ENCODE assay signal across 13 cellular contexts in the genomic region with DNA sequence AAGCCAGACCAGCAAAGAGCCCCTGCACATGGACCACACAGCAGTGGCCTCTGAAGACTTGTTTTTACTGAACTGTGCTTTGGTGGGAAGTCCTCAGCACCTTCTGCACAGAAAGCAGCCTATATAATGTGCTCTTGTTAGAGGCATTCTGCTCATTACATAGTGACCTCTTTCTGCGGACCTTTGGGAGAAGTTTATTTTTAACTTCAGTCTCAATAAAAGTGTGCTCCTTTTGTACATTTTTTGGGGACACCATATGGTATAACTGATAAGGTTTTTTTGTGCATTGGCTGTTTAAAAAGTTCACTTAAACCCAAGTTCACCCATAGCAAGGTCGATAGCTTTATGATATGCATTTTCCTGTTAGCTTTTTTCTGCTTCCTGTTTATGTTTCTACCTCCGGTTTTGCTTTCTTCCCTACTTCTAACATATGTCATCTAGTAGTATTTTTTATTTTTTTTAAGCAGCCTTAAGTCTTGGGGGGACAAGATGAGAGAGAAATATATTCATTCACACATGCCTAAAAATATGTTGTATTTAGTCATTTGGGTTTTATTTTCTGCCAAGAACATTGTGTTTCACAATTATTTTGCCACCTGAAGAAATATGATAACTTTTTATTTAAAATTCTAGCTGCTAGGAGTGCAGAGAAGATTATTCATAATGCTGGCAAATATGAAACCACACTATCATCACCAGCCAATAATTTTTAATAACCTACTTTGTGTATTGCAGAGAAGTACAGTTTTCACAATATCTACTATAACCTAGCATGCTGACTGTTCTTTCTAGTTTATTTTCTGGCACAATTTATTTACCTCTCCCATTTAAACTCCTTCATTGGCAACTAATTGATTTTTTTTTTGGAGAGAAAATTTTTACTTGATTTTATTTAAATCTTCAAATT. TPM values are rescaled to one million over a fixed set of nuclear protein-coding genes. Genes with fewer than 3 reads are reported as not detected.
A peak's percentile ranks its signal among the peaks of the same experiment; 100 is the strongest.
DNase-seq lines count a peak whose midpoint lies in the region; ATAC-seq, FAIRE-seq and TF ChIP-seq lines count a peak whose summit lies in the region.
"Had no signal": no experiment of that assay in that cellular context is flagged by ENCODE, and none has a peak within 500 bp of the region (broad histone marks: within the 10 kb centered on the region; RNA-seq: fewer than 3 reads in every experiment).

No MANE protein-coding gene starts in this region.

- no peaks in the 10 kb centered on the region for H3K79me2 ChIP-seq in K562 (ENCODE audit: control insufficient read depth, insufficient read depth, low read length)

- DNase-seq in NCI-H510A treated with DMSO at 0.1 percent for 48 hours (lab: John Stamatoyannopoulos, UW) (peak; percentile 8), NCI-H510A (lab: John Stamatoyannopoulos, UW) (no peak), HT-29 (ENCODE audit: low spot score) (peak; percentile 33), K562 (ENCODE audit: extremely low read depth in 1 of 4, low spot score in 3 of 4) (peak; percentile 20 to 68 (median 34)), omental fat pad (ENCODE audit: low spot score) (no peak), COLO829 (ENCODE audit: low spot score) (no peak)
- DNase-seq in activated effector memory CD4-positive, alpha-beta T cell treated with anti-CD3 and anti-CD28 coated beads, Interleukin-2, amount 50 U/mL, for 16 hours = no peak
- DNase-seq: Karpas-422, left cardiac atrium, posterior cingulate gyrus had no signal

- H3K36me3 ChIP-seq in K562 (ENCODE audit: control insufficient read depth, insufficient read depth, low read length) = no peaks in the 10 kb centered on the region
- H3K36me3 ChIP-seq: breast epithelium, thoracic aorta had no signal

- in situ Hi-C loops in K562 (cut with MboI) = no loop called here

- no peaks in the 10 kb centered on the region for H4K20me1 ChIP-seq in K562 (replicated peaks; ENCODE audit: control insufficient read depth, insufficient read depth, low read length)

- TF ChIP-seq RAD21 in K562 (CRISPR knock-in tag; conservative IDR thresholded peaks at IDR 0.05 in 1 of 2, IDR thresholded peaks at IDR 0.05 in 1 of 2) = no peak

- peak overlapping the region; percentile 92 for H2AFZ ChIP-seq in K562 (ENCODE audit: low read depth, low read length)

- peak overlapping the region in 1 of 2 experiments; percentile 69; a peak in 2 of 4 replicates for H3K9ac ChIP-seq in K562 (ENCODE audit: insufficient read depth in 1 of 2, low read depth in 2 of 2, low read length in 2 of 2)

- TF ChIP-seq CTCF in K562 (IDR thresholded peaks at IDR 0.05 in 2 of 3, conservative IDR thresholded peaks at IDR 0.05 in 1 of 3; ENCODE audit: insufficient read depth in 2 of 3, low read depth in 1 of 3, low read length in 3 of 3) (no peak), omental fat pad (IDR thresholded peaks at IDR 0.05) (no peak)

- peaks cover 0 to 14% of the 10 kb centered on the region in 2 experiments; a peak in 2 of 5 replicates for H3K4me1 ChIP-seq in K562 (replicated peaks in 1 of 2; ENCODE audit: control insufficient read depth in 2 of 2, insufficient read depth in 2 of 2, low read length in 2 of 2)
- H3K4me1 ChIP-seq: breast epithelium had no signal

- peak; percentile 65; the same call in 1 of the 2 replicates for TF ChIP-seq EP300 in K562 (IDR thresholded peaks at IDR 0.05; ENCODE audit: low read length)

- peak; percentile 94 for ATAC-seq in K562
- ATAC-seq in omental fat pad (ENCODE audit: low FRiP score) = peak; percentile 77
- ATAC-seq in HG02973 (IDR thresholded peaks at IDR 0.05; ENCODE audit: unreplicated experiment) = no peak

- no TSS peak for BruUV-seq in K562 (replicated peaks; lab: Mats Ljungman, UMichigan)

- H3K4me2 ChIP-seq in K562 (ENCODE audit: insufficient read depth, low read length) = peak overlapping the region; percentile 50

- 1% methylated on average over 3 of the region's 3 CpGs for WGBS in K562 (ENCODE audit: insufficient coverage, low coverage, missing lambda C conversion rate)

- FAIRE-seq in K562 (lab: Jason Lieb, UNC) = no peak

- no peaks in the 10 kb centered on the region for H3K9me1 ChIP-seq in K562 (ENCODE audit: control insufficient read depth, insufficient read depth, low read length)

- POLR2A ChIA-PET in K562 (lab: Yijun Ruan, JAX) = interaction anchor here (0.9 to 1.4 kb wide), 3 partner anchors 17 to 26 kb away, joined by 3 to 4 read pairs (median 4); no protein-coding TSS in a partner anchor

- CTCF ChIA-PET in K562 (lab: Yijun Ruan, JAX; ENCODE audit: low intra/inter-chr PET ratio) = no interaction called here

- intact Hi-C loops in K562 (cut with micrococcal nuclease) = loop anchor here (1.0 kb wide), 1 partner anchor 42 kb away; no protein-coding TSS in a partner anchor

- H3K4me3 ChIP-seq in K562 = peak overlapping the region; percentile 11; the same call in 1 of the 2 replicates
- H3K4me3 ChIP-seq: breast epithelium, thoracic aorta had no signal

- peak overlapping the region; percentile 77 for H3K27ac ChIP-seq in K562 (ENCODE audit: extremely low read depth, low read depth, low read length)

- no peaks in the 10 kb centered on the region for H3K9me3 ChIP-seq in K562 (replicated peaks; ENCODE audit: control insufficient read depth, insufficient read depth, low read depth, low read length)
- H3K9me3 ChIP-seq: breast epithelium, thoracic aorta had no signal

- H3K27me3 ChIP-seq in K562 (ENCODE audit: control insufficient read depth in 2 of 2, insufficient read depth in 2 of 2, low read length in 2 of 2) = no peaks in the 10 kb centered on the region
- H3K27me3 ChIP-seq: breast epithelium had no signal

- TF ChIP-seq POLR2A in K562 (conservative IDR thresholded peaks at IDR 0.05) = no peak

TF ChIP-seq in K562, 482 proteins besides CTCF, POLR2A, EP300 and RAD21 (continues in another document):
- TF ChIP-seq ATF1 (CRISPR knock-in tag; IDR thresholded peaks at IDR 0.05) (no peak), ATF1 (tag; IDR thresholded peaks at IDR 0.05) (no peak), ZNF696 (CRISPR knock-in tag; conservative IDR thresholded peaks at IDR 0.05) (no peak), NR2C1 (IDR thresholded peaks at IDR 0.05) (0 out of 2 replicates have a peak, but pooled peaks have one; percentile 22), NR2C1 (tag; IDR thresholded peaks at IDR 0.05) (peak; percentile 28; the same call in 1 of the 2 replicates), SMARCB1 (IDR thresholded peaks at IDR 0.05; ENCODE audit: insufficient read length, low read depth) (no peak), PHB2 (IDR thresholded peaks at IDR 0.05; ENCODE audit: low read depth) (no peak)
- TF ChIP-seq, protein P1, sequence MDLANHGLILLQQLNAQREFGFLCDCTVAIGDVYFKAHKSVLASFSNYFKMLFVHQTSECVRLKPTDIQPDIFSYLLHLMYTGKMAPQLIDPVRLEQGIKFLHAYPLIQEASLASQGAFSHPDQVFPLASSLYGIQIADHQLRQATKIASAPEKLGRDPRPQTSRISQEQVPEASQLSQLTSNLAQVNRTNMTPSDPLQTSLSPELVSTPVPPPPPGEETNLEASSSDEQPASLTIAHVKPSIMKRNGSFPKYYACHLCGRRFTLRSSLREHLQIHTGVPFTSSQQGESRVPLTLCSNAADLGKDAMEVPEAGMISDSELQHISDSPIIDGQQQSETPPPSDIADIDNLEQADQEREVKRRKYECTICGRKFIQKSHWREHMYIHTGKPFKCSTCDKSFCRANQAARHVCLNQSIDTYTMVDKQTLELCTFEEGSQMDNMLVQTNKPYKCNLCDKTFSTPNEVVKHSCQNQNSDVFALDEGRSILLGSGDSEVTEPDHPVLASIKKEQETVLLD (IDR thresholded peaks at IDR 0.05) = no peak
- TF ChIP-seq, protein P2, sequence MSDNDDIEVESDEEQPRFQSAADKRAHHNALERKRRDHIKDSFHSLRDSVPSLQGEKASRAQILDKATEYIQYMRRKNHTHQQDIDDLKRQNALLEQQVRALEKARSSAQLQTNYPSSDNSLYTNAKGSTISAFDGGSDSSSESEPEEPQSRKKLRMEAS (CRISPR knock-in tag; IDR thresholded peaks at IDR 0.05) = no peak

RNA-seq across cellular contexts. Expression of a gene that starts 22.9 kb away (rescaled TPM):
- total RNA-seq in HT-29 (2014; rRNA removed; shearing (Covaris generic)) = 15.6 and 16.8 TPM in 2 replicates
- total RNA-seq in K562 (2011; cell fraction: chromatin; rRNA removed; ENCODE audit: low replicate concordance) = 42.9 and 68.7 TPM in 2 replicates
- total RNA-seq in K562 (2011; cell fraction: nucleolus; rRNA removed) = 38.0 and 48.8 TPM in 2 replicates
- total RNA-seq in K562 (2011; cell fraction: nucleoplasm; rRNA removed) = 58.8 and 72.3 TPM in 2 replicates
- total RNA-seq in K562 (2014; rRNA removed) (14.4 and 18.4 TPM in 2 replicates), K562 (2014; rRNA removed; fragmentation: Illumina TruSeq; extraction: Trizol) (28.9 and 30.9 TPM in 2 replicates), K562 (2015; rRNA removed; fragmentation: Illumina TruSeq; extraction: Trizol) (17.9 and 19.5 TPM in 2 replicates), K562 (2021) (18.0 TPM in 2 replicates), omental fat pad (100 to 1,000 TPM in 2 of 4 donors, 10 to 100 TPM in 2; 48.8 to 195 (median 96.0) TPM)
- polyA plus RNA-seq in K562 (2011; rRNA removed) (37.9 and 42.8 TPM in 2 replicates), K562 (2014; fragmentation: Illumina TruSeq; extraction: Trizol) (17.6 and 20.0 TPM in 2 replicates), K562 (2014; fragmentation: Nextera tagmentation; extraction: Ambion mirVana) (1 to 10 TPM; 7.4 to 8.9 TPM), K562 (2014; rRNA removed) (19.2 and 19.4 TPM in 2 replicates)
- polyA plus RNA-seq in K562 (2011; cell fraction: cytosol; rRNA removed) = 24.1 and 28.5 TPM in 2 replicates
- polyA plus RNA-seq in K562 (2011; cell fraction: nucleus; rRNA removed) = 31.4 and 36.6 TPM in 2 replicates
- 9.8 TPM in 2 replicates for polyA plus RNA-seq in K562 (2012)
- 47.3 and 49.6 TPM in 2 replicates for polyA minus RNA-seq in K562 (2011; rRNA and poly(A)+ RNA removed)
- 15.4 and 19.0 TPM in 2 replicates for polyA minus RNA-seq in K562 (2011; cell fraction: cytosol; rRNA and poly(A)+ RNA removed)
- polyA minus RNA-seq in K562 (2011; cell fraction: nucleus; rRNA and poly(A)+ RNA removed) = 24.2 and 32.8 TPM in 2 replicates

Comparison
In these comparisons a context has a peak if more than half of its experiments do, and no peak if none do; other contexts are left out.
1. DNase-seq: peak in NCI-H510A treated with DMSO at 0.1 percent for 48 hours (single experiment), HT-29 (single experiment) and K562 (4 of 4); none in NCI-H510A (single experiment), omental fat pad (single experiment), activated effector memory CD4-positive, alpha-beta T cell treated with anti-CD3 and anti-CD28 coated beads, Interleukin-2, amount 50 U/mL, for 16 hours (single experiment) and COLO829 (single experiment).